Comparison of ENCODE assay signal across 15 cellular contexts in genomic region chr17:39660011-39660360, GRCh38. TPM values are rescaled to one million over a fixed set of nuclear protein-coding genes. Genes with fewer than 3 reads are reported as not detected.
DNase-seq lines count a peak whose midpoint lies in the region; ATAC-seq and TF ChIP-seq lines count a peak whose summit lies in the region.
"Had no signal": no experiment of that assay in that cellular context is flagged by ENCODE, and none has a peak within 500 bp of the region (broad histone marks: within the 10 kb centered on the region; RNA-seq: fewer than 3 reads in every experiment).

No MANE protein-coding gene starts in this region.

- no peaks in the 10 kb centered on the region for H3K27me3 Mint-ChIP-seq in MCF 10A (ENCODE audit: insufficient read depth, unreplicated experiment)
- H3K27me3 Mint-ChIP-seq in naive thymus-derived CD4-positive, alpha-beta T cell: peaks cover 0 to under 1% (median 0%) of the 10 kb centered on the region in 5 donors
- H3K27me3 Mint-ChIP-seq: activated CD4-positive, alpha-beta T cell treated with anti-CD3 and anti-CD28 coated beads, Interleukin-2, amount 10 ng/mL, durations not matched to agents 24 days and 14 days had no signal

- peak overlapping the region; percentile 9 to 82 for H3K27ac ChIP-seq in breast epithelium
- peak overlapping the region in 3 of 5 donors; percentile 21 to 75 (median 74) for H3K27ac ChIP-seq in adrenal gland
- peak overlapping the region; percentile 55 for H3K27ac ChIP-seq in naive thymus-derived CD4-positive, alpha-beta T cell (ENCODE audit: low read depth, low read length)
- H3K27ac ChIP-seq in thyroid gland: peak overlapping the region in 2 of 3 donors; percentile 35 to 79

- no peak for TF ChIP-seq POLR2A in breast epithelium (IDR thresholded peaks at IDR 0.05)
- TF ChIP-seq POLR2A in adrenal gland (IDR thresholded peaks at IDR 0.05): no peak
- TF ChIP-seq POLR2A in thyroid gland (IDR thresholded peaks at IDR 0.05): no peak

- DNase-seq in breast epithelium (ENCODE audit: low spot score in 2 of 2) (no peak), MCF 10A (ENCODE audit: unreplicated experiment) (no peak), adrenal gland (no peak), thyroid gland (no peak), NCI-H524 (lab: John Stamatoyannopoulos, UW) (no peak), NCI-H526 treated with DMSO at 0.1 percent for 48 hours (lab: John Stamatoyannopoulos, UW) (no peak)
- DNase-seq in naive thymus-derived CD4-positive, alpha-beta T cell: no peak
- DNase-seq: activated CD4-positive, alpha-beta T cell treated with anti-CD3 and anti-CD28 coated beads, Interleukin-2, amount 10 ng/mL, durations not matched to agents 24 days and 14 days; activated T-cell treated with anti-CD3 and anti-CD28 coated beads, Interleukin-2, amount 50 U/mL, for 1 hour; NCI-H2107 had no signal

- no peaks in the 10 kb centered on the region for H3K9me3 ChIP-seq in breast epithelium
- no peaks in the 10 kb centered on the region for H3K9me3 ChIP-seq in adrenal gland (replicated peaks in 1 of 3)
- H3K9me3 ChIP-seq in naive thymus-derived CD4-positive, alpha-beta T cell (ENCODE audit: control insufficient read depth in 2 of 3, low read length in 3 of 3): no peaks in the 10 kb centered on the region
- H3K9me3 ChIP-seq in thyroid gland: no peaks in the 10 kb centered on the region
- H3K9me3 ChIP-seq: HAP-1 had no signal

- no peak overlapping the region for H3K4me3 ChIP-seq in breast epithelium
- H3K4me3 ChIP-seq in adrenal gland: no peak overlapping the region
- no peak overlapping the region for H3K4me3 ChIP-seq in naive thymus-derived CD4-positive, alpha-beta T cell (ENCODE audit: low read length)
- H3K4me3 ChIP-seq in thyroid gland (replicated peaks in 1 of 3): no peak overlapping the region
- H3K4me3 ChIP-seq: HAP-1, smooth muscle cell had no signal

- no TSS peak for BruUV-seq in MCF 10A (replicated peaks; lab: Mats Ljungman, UMichigan)

- intact Hi-C loops in breast epithelium (cut with DNase I; ENCODE audit: low total_unique reads): no loop called here
- intact Hi-C loops in MCF 10A (cut with micrococcal nuclease): no loop called here
- intact Hi-C loops in adrenal gland (cut with DNase I): no loop called here
- intact Hi-C loops in naive thymus-derived CD4-positive, alpha-beta T cell (cut with micrococcal nuclease): no loop called here
- intact Hi-C loops in thyroid gland (cut with DNase I): no loop called here

- H3K4me1 Mint-ChIP-seq in MCF 10A (ENCODE audit: insufficient read depth, unreplicated experiment): peaks cover 3% of the 10 kb centered on the region
- peaks cover 14 to 51% (median 38%) of the 10 kb centered on the region in 7 donors for H3K4me1 Mint-ChIP-seq in naive thymus-derived CD4-positive, alpha-beta T cell

- POLR2A ChIA-PET in MCF 10A (lab: Yijun Ruan, JAX): interaction anchor here (1.2 kb wide), 1 partner anchor 11 kb away, joined by 5 read pairs; no protein-coding TSS in a partner anchor
- POLR2A ChIA-PET in naive thymus-derived CD4-positive, alpha-beta T cell (lab: Charles Lee): interaction anchor here (0.9 to 2.1 kb wide), 5 partner anchors 11 to 28 kb away, joined by 3 to 14 read pairs (median 5); partner anchors contain the start of gene PGAP3

- no peaks in the 10 kb centered on the region for H3K9me3 Mint-ChIP-seq in MCF 10A (ENCODE audit: unreplicated experiment)
- H3K9me3 Mint-ChIP-seq in naive thymus-derived CD4-positive, alpha-beta T cell: no peaks in the 10 kb centered on the region
- H3K9me3 Mint-ChIP-seq: activated CD4-positive, alpha-beta T cell treated with anti-CD3 and anti-CD28 coated beads, Interleukin-2, amount 10 ng/mL, durations not matched to agents 24 days and 14 days had no signal

- H3K4me1 ChIP-seq in breast epithelium: peaks cover 0 to 14% of the 10 kb centered on the region in 2 donors
- H3K4me1 ChIP-seq in adrenal gland (replicated peaks in 1 of 2): peaks cover 0 to 42% of the 10 kb centered on the region in 2 donors
- H3K4me1 ChIP-seq in naive thymus-derived CD4-positive, alpha-beta T cell (ENCODE audit: control insufficient read depth in 2 of 2, insufficient read depth in 2 of 2, low read length in 2 of 2): peaks cover 0 to 25% of the 10 kb centered on the region in 2 donors
- peaks cover 15 to 32% of the 10 kb centered on the region in 2 donors for H3K4me1 ChIP-seq in thyroid gland
- H3K4me1 ChIP-seq: HAP-1 had no signal

- H3K36me3 Mint-ChIP-seq in MCF 10A (ENCODE audit: insufficient read depth, unreplicated experiment): peaks cover 19% of the 10 kb centered on the region
- H3K36me3 Mint-ChIP-seq in naive thymus-derived CD4-positive, alpha-beta T cell: peaks cover 0 to 21% (median 7%) of the 10 kb centered on the region in 5 donors

- H3K27ac Mint-ChIP-seq in MCF 10A (ENCODE audit: low read depth, unreplicated experiment): no peak overlapping the region
- peak overlapping the region; percentile 71 to 93 (median 90) for H3K27ac Mint-ChIP-seq in naive thymus-derived CD4-positive, alpha-beta T cell
- H3K27ac Mint-ChIP-seq: activated CD4-positive, alpha-beta T cell treated with anti-CD3 and anti-CD28 coated beads, Interleukin-2, amount 10 ng/mL, durations not matched to agents 24 days and 14 days had no signal

- TF ChIP-seq CTCF in breast epithelium (IDR thresholded peaks at IDR 0.05) (no peak), MCF 10A (IDR thresholded peaks at IDR 0.05; ENCODE audit: unreplicated experiment) (no peak), adrenal gland (IDR thresholded peaks at IDR 0.05) (no peak), thyroid gland (IDR thresholded peaks at IDR 0.05) (no peak)

- CTCF ChIA-PET in MCF 10A (lab: Yijun Ruan, JAX): interaction anchor here (0.5 kb wide), 1 partner anchor 110 kb away, joined by 3 read pairs; no protein-coding TSS in a partner anchor
- CTCF ChIA-PET in naive thymus-derived CD4-positive, alpha-beta T cell (lab: Charles Lee): interaction anchor here (0.8 to 1.2 kb wide), 3 partner anchors 10 to 38 kb away, joined by 3 to 4 read pairs (median 4); no protein-coding TSS in a partner anchor

- H3K4me3 Mint-ChIP-seq in MCF 10A (ENCODE audit: unreplicated experiment): no peak overlapping the region
- H3K4me3 Mint-ChIP-seq in naive thymus-derived CD4-positive, alpha-beta T cell: peak overlapping the region in 9 of 10 donors; percentile 38 to 81 (median 60)
- H3K4me3 Mint-ChIP-seq: activated CD4-positive, alpha-beta T cell treated with anti-CD3 and anti-CD28 coated beads, Interleukin-2, amount 10 ng/mL, durations not matched to agents 24 days and 14 days had no signal

- H3K27me3 ChIP-seq in breast epithelium (no peaks in the 10 kb centered on the region), adrenal gland (no peaks in the 10 kb centered on the region), thyroid gland (no peaks in the 10 kb centered on the region)
- no peaks in the 10 kb centered on the region for H3K27me3 ChIP-seq in naive thymus-derived CD4-positive, alpha-beta T cell (ENCODE audit: control insufficient read depth in 2 of 2, insufficient read depth in 2 of 2, low read length in 2 of 2)

- WGBS in adrenal gland, 4 donors: 52 to 78% (median 74%) methylated on average over 3 to 5 of the region's 5 CpGs
- 74 to 87% methylated on average over 5 of the region's 5 CpGs for WGBS in thyroid gland, 2 donors

- H3K36me3 ChIP-seq in breast epithelium (peaks cover 6% of the 10 kb centered on the region), adrenal gland (replicated peaks in 1 of 2) (peaks cover 0 to 54% of the 10 kb centered on the region in 2 donors), thyroid gland (peaks cover 17 to 18% of the 10 kb centered on the region in 2 donors)
- peaks cover 0 to 70% (median 4%) of the 10 kb centered on the region in 3 experiments for H3K36me3 ChIP-seq in naive thymus-derived CD4-positive, alpha-beta T cell (ENCODE audit: control insufficient read depth in 2 of 3, insufficient read depth in 3 of 3, low read length in 3 of 3)
- H3K36me3 ChIP-seq: HAP-1 had no signal

- no peak for ATAC-seq in naive thymus-derived CD4-positive, alpha-beta T cell
- no peak for ATAC-seq in GM19467 (IDR thresholded peaks at IDR 0.05; ENCODE audit: unreplicated experiment)

RNA-seq across cellular contexts. Expression of gene TCAP, which starts 5.2 kb away (rescaled TPM):
- under 1 TPM; 0.48 to 0.73 (median 0.66) TPM for total RNA-seq in breast epithelium
- 0.37 and 0.71 TPM in 2 replicates for total RNA-seq in MCF 10A (2022)
- 10 to 100 TPM in 1 of 8 donors, 1 to 10 TPM in 4, under 1 TPM in 2, not detected in 1; 0.78 to 13.6 (median 1.5) TPM for total RNA-seq in adrenal gland
- polyA plus RNA-seq in adrenal gland: 10 to 100 TPM in 1 of 3 donors, 1 to 10 TPM in 1, under 1 TPM in 1; 0.92 to 13.4 (median 2.9) TPM
- total RNA-seq in naive thymus-derived CD4-positive, alpha-beta T cell: 10 to 100 TPM in 1 of 5 experiments, 1 to 10 TPM in 4; 1.7 to 10.5 (median 4.6) TPM
- polyA plus RNA-seq in naive thymus-derived CD4-positive, alpha-beta T cell: under 1 TPM in 1 of 2 donors, not detected in 1; 0.12 TPM
- total RNA-seq in thyroid gland: 1 to 10 TPM in 3 of 4 donors, under 1 TPM in 1; 0.63 to 2.1 (median 1.5) TPM
- total RNA-seq: smooth muscle cell had no signal

RNA-seq across cellular contexts. Expression of gene PNMT, which starts 8.3 kb away (rescaled TPM):
- 1 to 10 TPM; 1.6 to 9.5 (median 5.1) TPM for total RNA-seq in breast epithelium
- total RNA-seq in MCF 10A (2022): not detected in 2 replicates
- total RNA-seq in adrenal gland: 100 to 1,000 TPM in 3 of 8 donors, 10 to 100 TPM in 1, 1 to 10 TPM in 2, under 1 TPM in 1, not detected in 1; 0.47 to 366 (median 11.4) TPM
- polyA plus RNA-seq in adrenal gland: 100 to 1,000 TPM; 185 to 593 (median 477) TPM
- total RNA-seq in naive thymus-derived CD4-positive, alpha-beta T cell: under 1 TPM in 4 of 5 experiments, not detected in 1; 0.42 to 0.89 (median 0.50) TPM
- polyA plus RNA-seq in naive thymus-derived CD4-positive, alpha-beta T cell: under 1 TPM; 0.36 to 0.48 TPM
- total RNA-seq in thyroid gland: 1 to 10 TPM in 3 of 4 donors, not detected in 1; 1.1 to 3.3 (median 1.2) TPM
- total RNA-seq: activated CD4-positive, alpha-beta T cell treated with anti-CD3 and anti-CD28 coated beads, Interleukin-2, amount 10 ng/mL, durations not matched to agents 24 days and 14 days; smooth muscle cell; T-helper 2 cell treated with Interferon-gamma antibody and Interleukin-4, amounts not matched to agents 100 ng/mL and 5 ng/mL, for 36 hours had no signal

RNA-seq across cellular contexts. Expression of gene STARD3, which starts 23.0 kb away (rescaled TPM):
- total RNA-seq in breast epithelium (10 to 100 TPM; 37.0 to 43.9 (median 42.0) TPM), MCF 10A (2022) (30.1 and 31.1 TPM in 2 replicates), adrenal gland (100 to 1,000 TPM in 3 of 8 donors, 10 to 100 TPM in 5; 38.6 to 129 (median 85.9) TPM), thyroid gland (10 to 100 TPM; 44.5 to 73.6 (median 53.0) TPM)
- polyA plus RNA-seq in adrenal gland: 100 to 1,000 TPM; 101 to 220 (median 102) TPM
- total RNA-seq in naive thymus-derived CD4-positive, alpha-beta T cell: 100 to 1,000 TPM in 2 of 5 experiments, 10 to 100 TPM in 3; 69.8 to 143 (median 99.3) TPM
- polyA plus RNA-seq in naive thymus-derived CD4-positive, alpha-beta T cell: 10 to 100 TPM; 46.7 to 56.9 TPM

RNA-seq across cellular contexts. Expression of gene PGAP3, which starts 27.9 kb away (rescaled TPM):
- total RNA-seq in breast epithelium: 10 to 100 TPM; 11.7 to 23.7 (median 21.6) TPM
- total RNA-seq in MCF 10A (2022): 10.0 and 13.2 TPM in 2 replicates
- 10 to 100 TPM; 19.3 to 35.1 (median 22.8) TPM for total RNA-seq in adrenal gland
- 10 to 100 TPM in 2 of 3 donors, 1 to 10 TPM in 1; 7.6 to 24.2 (median 23.0) TPM for polyA plus RNA-seq in adrenal gland
- total RNA-seq in naive thymus-derived CD4-positive, alpha-beta T cell: 10 to 100 TPM; 26.3 to 39.9 (median 35.1) TPM
- polyA plus RNA-seq in naive thymus-derived CD4-positive, alpha-beta T cell: 10 to 100 TPM; 13.3 to 20.7 TPM
- total RNA-seq in thyroid gland: 10 to 100 TPM; 55.6 to 88.1 (median 72.7) TPM

RNA-seq across cellular contexts. Expression of gene PPP1R1B, which starts 33.2 kb away (rescaled TPM):
- total RNA-seq in breast epithelium (10 to 100 TPM; 22.6 to 71.3 (median 67.5) TPM), MCF 10A (2022) (not detected in 2 replicates), adrenal gland (10 to 100 TPM in 3 of 8 donors, 1 to 10 TPM in 2, under 1 TPM in 2, not detected in 1; 0.32 to 39.7 (median 3.2) TPM), thyroid gland (1 to 10 TPM in 1 of 4 donors, not detected in 3; 1.2 TPM)
- 10 to 100 TPM; 37.5 to 58.0 (median 46.9) TPM for polyA plus RNA-seq in adrenal gland
- total RNA-seq in naive thymus-derived CD4-positive, alpha-beta T cell: not detected
- not detected for polyA plus RNA-seq in naive thymus-derived CD4-positive, alpha-beta T cell
- total RNA-seq: activated CD4-positive, alpha-beta T cell treated with anti-CD3 and anti-CD28 coated beads, Interleukin-2, amount 10 ng/mL, durations not matched to agents 24 days and 14 days; lung microvascular endothelial cell; smooth muscle cell; T-helper 2 cell treated with Interferon-gamma antibody and Interleukin-4, amounts not matched to agents 100 ng/mL and 5 ng/mL, for 36 hours had no signal
- polyA plus RNA-seq: smooth muscle cell had no signal
